ENCODE assay signal across 24 cellular contexts in the genomic region with DNA sequence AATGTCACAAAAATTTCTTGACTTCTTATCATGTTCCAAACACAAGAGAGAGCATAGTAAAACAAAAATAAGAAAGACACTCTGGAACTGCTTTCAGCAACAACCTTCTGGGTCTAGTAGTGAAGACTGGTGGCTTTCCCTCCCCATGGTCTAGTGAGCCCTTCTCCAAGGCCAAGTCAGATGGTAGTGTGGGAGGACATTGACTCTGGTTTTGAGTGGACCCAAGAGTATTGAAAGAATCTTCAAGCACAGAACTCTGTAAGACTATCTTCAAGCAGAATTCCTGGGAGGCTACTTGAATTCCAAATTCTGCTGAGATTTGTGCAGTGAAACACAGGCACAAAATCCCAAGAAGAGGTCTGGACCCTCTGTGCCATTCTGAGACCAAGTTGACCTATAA. TPM values are rescaled to one million over a fixed set of nuclear protein-coding genes. Genes with fewer than 3 reads are reported as not detected.
DNase-seq lines count a peak whose midpoint lies in the region; ATAC-seq and TF ChIP-seq lines count a peak whose summit lies in the region.
"Had no signal": no experiment of that assay in that cellular context is flagged by ENCODE, and none has a peak within 500 bp of the region (broad histone marks: within the 10 kb centered on the region; RNA-seq: fewer than 3 reads in every experiment).

No MANE protein-coding gene starts in this region.

- H3K9me3 Mint-ChIP-seq in brain = peaks cover 0 to 2% (median 0%) of the 10 kb centered on the region in 5 experiments
- no peaks in the 10 kb centered on the region for H3K9me3 Mint-ChIP-seq in neural progenitor cell
- peaks cover 2% of the 10 kb centered on the region for H3K9me3 Mint-ChIP-seq in glutamatergic neuron (ENCODE audit: unreplicated experiment)
- H3K9me3 Mint-ChIP-seq: CD4-positive, alpha-beta T cell had no signal

- intact Hi-C loops in left ventricle myocardium inferior (cut with micrococcal nuclease) (no loop called here), Right ventricle myocardium superior (cut with DNase I) (no loop called here), transverse colon (cut with DNase I; ENCODE audit: low total_unique reads) (no loop called here)

- H3K4me3 Mint-ChIP-seq in brain = no peak overlapping the region
- no peak overlapping the region for H3K4me3 Mint-ChIP-seq in neural progenitor cell
- H3K4me3 Mint-ChIP-seq in glutamatergic neuron (ENCODE audit: unreplicated experiment) = no peak overlapping the region
- H3K4me3 Mint-ChIP-seq: CD4-positive, alpha-beta T cell had no signal

- H2AFZ ChIP-seq in neural progenitor cell (replicated peaks) = no peak overlapping the region

- H3F3A ChIP-seq in neural progenitor cell (ENCODE audit: low read depth) = no peaks in the 10 kb centered on the region

- no peak for ATAC-seq in Right ventricle myocardium superior (ENCODE audit: poor library complexity)
- ATAC-seq: PC-3 had no signal

- TF ChIP-seq CTCF in left ventricle myocardium inferior (IDR thresholded peaks at IDR 0.05; ENCODE audit: borderline replicate concordance) (no peak), brain (conservative IDR thresholded peaks at IDR 0.05) (no peak), neural progenitor cell (IDR thresholded peaks at IDR 0.05) (no peak), glutamatergic neuron (IDR thresholded peaks at IDR 0.05; ENCODE audit: partially characterized antibody, unreplicated experiment) (no peak), transverse colon (IDR thresholded peaks at IDR 0.05) (no peak)

- H3K4me3 ChIP-seq in left ventricle myocardium inferior (no peak overlapping the region), neural progenitor cell (no peak overlapping the region), transverse colon (no peak overlapping the region)
- H3K4me3 ChIP-seq: A549, HAP-1 had no signal

- no peak for DNase-seq in left ventricle myocardium inferior
- no peak for DNase-seq in Right ventricle myocardium superior
- no peak for DNase-seq in neural progenitor cell (ENCODE audit: low spot score)
- DNase-seq in glutamatergic neuron = no peak
- no peak for DNase-seq in transverse colon
- no peak for DNase-seq in NCI-H187 treated with DMSO at 0.1 percent for 48 hours (lab: John Stamatoyannopoulos, UW)
- DNase-seq: Caco-2; CD4-positive, alpha-beta T cell; DMS153; GF-D8; NCI-H1417 treated with DMSO at 0.1 percent for 48 hours; NCI-H1930; NCI-H226; NCI-H524 treated with DMSO at 0.1 percent for 48 hours; PC-3; RPMI8226 had no signal

- H3K27me3 ChIP-seq in left ventricle myocardium inferior (ENCODE audit: low read depth) (no peaks in the 10 kb centered on the region), neural progenitor cell (no peaks in the 10 kb centered on the region), transverse colon (no peaks in the 10 kb centered on the region)

- no peak overlapping the region for H3K4me2 ChIP-seq in neural progenitor cell
- H3K4me2 ChIP-seq: A549 had no signal

- H3K27ac Mint-ChIP-seq in brain = peak overlapping the region in 3 of 5 experiments; percentile 37 to 81 (median 58)
- peak overlapping the region; percentile 39 for H3K27ac Mint-ChIP-seq in neural progenitor cell
- no peak overlapping the region for H3K27ac Mint-ChIP-seq in glutamatergic neuron (ENCODE audit: unreplicated experiment)
- H3K27ac Mint-ChIP-seq: CD4-positive, alpha-beta T cell had no signal

- H3K36me3 ChIP-seq in left ventricle myocardium inferior = no peaks in the 10 kb centered on the region
- H3K36me3 ChIP-seq in neural progenitor cell = no peaks in the 10 kb centered on the region
- H3K36me3 ChIP-seq in transverse colon = no peaks in the 10 kb centered on the region
- H3K36me3 ChIP-seq: HAP-1 had no signal

- H3K4me1 ChIP-seq in left ventricle myocardium inferior = peaks cover 16% of the 10 kb centered on the region
- H3K4me1 ChIP-seq in neural progenitor cell = peaks cover 17% of the 10 kb centered on the region
- peaks cover 0 to 18% (median 0%) of the 10 kb centered on the region in 4 donors for H3K4me1 ChIP-seq in transverse colon
- H3K4me1 ChIP-seq: Caco-2 had no signal

- no peaks in the 10 kb centered on the region for H4K20me1 ChIP-seq in neural progenitor cell (ENCODE audit: low read depth)

- H3K4me1 Mint-ChIP-seq in brain (peaks cover 53% of the 10 kb centered on the region), neural progenitor cell (peaks cover 31% of the 10 kb centered on the region), glutamatergic neuron (ENCODE audit: low read depth, unreplicated experiment) (peaks cover 12% of the 10 kb centered on the region)

- H3K9me3 ChIP-seq in left ventricle myocardium inferior (replicated peaks) (no peaks in the 10 kb centered on the region), neural progenitor cell (ENCODE audit: low read depth) (no peaks in the 10 kb centered on the region), transverse colon (no peaks in the 10 kb centered on the region)
- H3K9me3 ChIP-seq: A549, Caco-2, HAP-1 had no signal

- no peak for TF ChIP-seq POLR2A in transverse colon (IDR thresholded peaks at IDR 0.05)

- H3K36me3 Mint-ChIP-seq in brain (peaks cover 4% of the 10 kb centered on the region), neural progenitor cell (peaks cover 2% of the 10 kb centered on the region), glutamatergic neuron (ENCODE audit: unreplicated experiment) (no peaks in the 10 kb centered on the region)

- no peaks in the 10 kb centered on the region for H3K79me2 ChIP-seq in neural progenitor cell (ENCODE audit: low read depth)

- TF ChIP-seq EP300 in transverse colon (IDR thresholded peaks at IDR 0.05; ENCODE audit: low read depth) = no peak

- H3K9ac ChIP-seq in neural progenitor cell = no peak overlapping the region

- H3K27ac ChIP-seq in left ventricle myocardium inferior (replicated peaks) (peak overlapping the region; percentile 25), neural progenitor cell (no peak overlapping the region), transverse colon (peak overlapping the region in 1 of 4 donors; percentile 0)
- H3K27ac ChIP-seq: HL-60 had no signal

- in situ Hi-C loops in transverse colon (cut with MboI; ENCODE audit: low pct_ligation_motif_present in 1 of 4, low pct_unique_long_range_greater_than_20kb in 1 of 4, low sequenced_read_pairs in 3 of 4) = no loop called here

- no peaks in the 10 kb centered on the region for H3K27me3 Mint-ChIP-seq in brain
- peaks cover 3% of the 10 kb centered on the region for H3K27me3 Mint-ChIP-seq in neural progenitor cell (ENCODE audit: insufficient read depth, low read depth)
- H3K27me3 Mint-ChIP-seq in glutamatergic neuron (ENCODE audit: unreplicated experiment) = no peaks in the 10 kb centered on the region

RNA-seq across cellular contexts. Expression of gene ANTXR1, which starts 21.1 kb away (rescaled TPM):
- total RNA-seq in left ventricle myocardium inferior (23.3 TPM), Right ventricle myocardium superior (31.2 TPM), neural progenitor cell (ENCODE audit: low replicate concordance) (6.5 and 6.7 TPM in 2 replicates), glutamatergic neuron (ENCODE audit: unreplicated experiment) (26.7 TPM), transverse colon (100 to 1,000 TPM in 1 of 4 donors, 10 to 100 TPM in 1, 1 to 10 TPM in 2; 7.1 to 101 (median 15.8) TPM)
- 27.7 TPM for polyA plus RNA-seq in brain (ENCODE audit: insufficient read depth, low read depth, low replicate concordance)
- total RNA-seq: CD4-positive, alpha-beta T cell had no signal

RNA-seq across cellular contexts. Expression of gene GKN1, which starts 59.7 kb away (rescaled TPM):
- total RNA-seq in left ventricle myocardium inferior = not detected
- total RNA-seq in Right ventricle myocardium superior = not detected
- polyA plus RNA-seq in brain (ENCODE audit: insufficient read depth, low read depth, low replicate concordance) = not detected
- total RNA-seq in neural progenitor cell (ENCODE audit: low replicate concordance) = not detected in 2 replicates
- total RNA-seq in glutamatergic neuron (ENCODE audit: unreplicated experiment) = not detected
- not detected for total RNA-seq in transverse colon
- total RNA-seq: Caco-2; CD4-positive, alpha-beta T cell; Daoy; HT1080; M059J; PC-3 had no signal
- polyA plus RNA-seq: BJ had no signal
